In genomic region chr22:28186641-28187040, GRCh38 we compare ENCODE assay signal across 37 cellular contexts.
A peak's percentile ranks its signal among the peaks of the same experiment; 100 is the strongest.
DNase-seq lines count a peak whose midpoint lies in the region; ATAC-seq, FAIRE-seq and TF ChIP-seq lines count a peak whose summit lies in the region.
"Had no signal": no experiment of that assay in that cellular context is flagged by ENCODE, and none has a peak within 500 bp of the region (broad histone marks: within the 10 kb centered on the region; RNA-seq: fewer than 3 reads in every experiment).

No MANE protein-coding gene starts in this region.

- H2AFZ ChIP-seq in endothelial cell of umbilical vein (ENCODE audit: low read depth, low read length) = no peak overlapping the region

- no peaks in the 10 kb centered on the region for H3K9me1 ChIP-seq in endothelial cell of umbilical vein (replicated peaks; ENCODE audit: control insufficient read depth, extremely low read depth, insufficient read depth, low read length)

- DNase-seq in dermis blood vessel endothelial cell = peak; percentile 45
- DNase-seq in dermis microvascular lymphatic vessel endothelial cell (ENCODE audit: low read depth in 2 of 2) = peak; percentile 71 to 90
- DNase-seq in endothelial cell of umbilical vein (ENCODE audit: low read depth, low spot score) = peak; percentile 61
- no peak for DNase-seq in mesothelial cell of epicardium (ENCODE audit: low spot score in 2 of 2, unreplicated experiment in 2 of 2)
- no peak for DNase-seq in stimulated activated CD8-positive, alpha-beta memory T cell treated with anti-CD3 and anti-CD28 coated beads, Interleukin-4, amount 100 ng/mL, for 48 hours
- DNase-seq: 8988T; ACHN; AML-193; BE2C; C1 segment of cervical spinal cord; Caco-2; Calu3; CD4-positive, alpha-beta memory T cell; CD4-positive, alpha-beta T cell; CD4-positive, CD25-positive, alpha-beta regulatory T cell; CD8-positive, alpha-beta memory T cell; CD8-positive, alpha-beta T cell; COR-L47; DMS 273 treated with DMSO at 0.1 percent for 48 hours; DMS153; DMS53; DMS79; DMS79 treated with DMSO at 0.1 percent for 48 hours; DND-41; EL had no signal

- dilution Hi-C loops in endothelial cell of umbilical vein (cut with MboI; ENCODE audit: extremely low pct_ligation_motif_present, low sequenced_read_pairs) = no loop called here

- no peak overlapping the region for H3K4me3 ChIP-seq in endothelial cell of umbilical vein (replicated peaks in 1 of 3; ENCODE audit: insufficient read depth in 1 of 3, low read depth in 1 of 3, low read length in 3 of 3)
- H3K4me3 ChIP-seq: A549; BLaER1; BLaER1 treated with 17β-estradiol and CSF1 and Interleukin-3, amounts not matched to agents 10 nM and 100 nM had no signal

- no peaks in the 10 kb centered on the region for H3K9me3 ChIP-seq in endothelial cell of umbilical vein (replicated peaks; ENCODE audit: control insufficient read depth, insufficient read depth, low read length)
- H3K9me3 ChIP-seq: A549, BE2C, BLaER1, Caco-2 had no signal

- no peak overlapping the region for H3K27ac ChIP-seq in endothelial cell of umbilical vein (ENCODE audit: insufficient read depth, low read depth, low read length)
- H3K27ac ChIP-seq: 22Rv1; A549; BLaER1; BLaER1 treated with 17β-estradiol and CSF1 and Interleukin-3, amounts not matched to agents 10 nM and 100 nM; C4-2B had no signal

- TF ChIP-seq CTCF in endothelial cell of umbilical vein (IDR thresholded peaks at IDR 0.05; ENCODE audit: extremely low read depth in 1 of 2, insufficient read depth in 1 of 2, low read depth in 1 of 2, low read length in 2 of 2) (no peak), mesothelial cell of epicardium (IDR thresholded peaks at IDR 0.05; ENCODE audit: unreplicated experiment) (no peak)

- no TSS peak for BruUV-seq in endothelial cell of umbilical vein (replicated peaks; lab: Mats Ljungman, UMichigan)

- H3K27me3 ChIP-seq in endothelial cell of umbilical vein (ENCODE audit: control insufficient read depth in 2 of 2, insufficient read depth in 2 of 2, low read length in 2 of 2) = no peaks in the 10 kb centered on the region
- H3K27me3 ChIP-seq: BE2C; BLaER1; BLaER1 treated with 17β-estradiol and CSF1 and Interleukin-3, amounts not matched to agents 10 nM and 100 nM had no signal

- H3K27me3 Mint-ChIP-seq in mesothelial cell of epicardium (ENCODE audit: low read depth) = no peaks in the 10 kb centered on the region

- POLR2A ChIA-PET in endothelial cell of umbilical vein (lab: Charles Lee) = no interaction called here

- peaks cover 26% of the 10 kb centered on the region for H3K4me1 Mint-ChIP-seq in mesothelial cell of epicardium
- H3K4me1 Mint-ChIP-seq: B cell; CD14-positive monocyte; CD4-positive, alpha-beta memory T cell; CD4-positive, CD25-positive, alpha-beta regulatory T cell; CD8-positive, alpha-beta memory T cell had no signal

- H4K20me1 ChIP-seq in endothelial cell of umbilical vein (replicated peaks; ENCODE audit: control insufficient read depth, extremely low read depth, insufficient read depth, low read length) = peaks cover 3% of the 10 kb centered on the region
- H4K20me1 ChIP-seq: BLaER1; BLaER1 treated with 17β-estradiol and CSF1 and Interleukin-3, amounts not matched to agents 10 nM and 100 nM had no signal

- no peak for FAIRE-seq in endothelial cell of umbilical vein (lab: Jason Lieb, UNC)
- FAIRE-seq: A204.1, A549, D721Med had no signal

- peak overlapping the region; percentile 5 for H3K27ac Mint-ChIP-seq in mesothelial cell of epicardium
- H3K27ac Mint-ChIP-seq: B cell; CD14-positive monocyte; CD4-positive, alpha-beta memory T cell; CD4-positive, alpha-beta T cell; CD8-positive, alpha-beta memory T cell; CD8-positive, alpha-beta T cell had no signal

- H3K36me3 ChIP-seq in endothelial cell of umbilical vein (ENCODE audit: control insufficient read depth in 2 of 2, extremely low read depth in 1 of 2, insufficient read depth in 2 of 2, low read length in 2 of 2) = no peaks in the 10 kb centered on the region
- H3K36me3 ChIP-seq: BE2C; BLaER1; BLaER1 treated with 17β-estradiol and CSF1 and Interleukin-3, amounts not matched to agents 10 nM and 100 nM had no signal

- no peak overlapping the region for H3K4me3 Mint-ChIP-seq in mesothelial cell of epicardium
- H3K4me3 Mint-ChIP-seq: B cell; CD14-positive monocyte; CD4-positive, alpha-beta memory T cell; CD4-positive, alpha-beta T cell; CD4-positive, CD25-positive, alpha-beta regulatory T cell; CD8-positive, alpha-beta memory T cell; CD8-positive, alpha-beta T cell had no signal

- no peaks in the 10 kb centered on the region for H3K79me2 ChIP-seq in endothelial cell of umbilical vein (ENCODE audit: control insufficient read depth, insufficient read depth, low read length)

- no peaks in the 10 kb centered on the region for H3K36me3 Mint-ChIP-seq in mesothelial cell of epicardium
- H3K36me3 Mint-ChIP-seq: CD14-positive monocyte; CD4-positive, alpha-beta memory T cell; CD4-positive, CD25-positive, alpha-beta regulatory T cell; CD8-positive, alpha-beta memory T cell; CD8-positive, alpha-beta T cell had no signal

- H3K9me3 Mint-ChIP-seq in mesothelial cell of epicardium = peaks cover 6% of the 10 kb centered on the region
- H3K9me3 Mint-ChIP-seq: CD4-positive, alpha-beta T cell; CD8-positive, alpha-beta memory T cell; CD8-positive, alpha-beta T cell had no signal

- CTCF ChIA-PET in endothelial cell of umbilical vein (lab: Charles Lee) = no interaction called here

- no peak for TF ChIP-seq POLR2A in endothelial cell of umbilical vein (IDR thresholded peaks at IDR 0.05; ENCODE audit: low read depth, low read length)

- intact Hi-C loops in endothelial cell of umbilical vein (cut with micrococcal nuclease) = no loop called here

- H3K9ac ChIP-seq in endothelial cell of umbilical vein (replicated peaks; ENCODE audit: extremely low read depth, insufficient read depth, low read length) = no peak overlapping the region
- H3K9ac ChIP-seq: BLaER1; BLaER1 treated with 17β-estradiol and CSF1 and Interleukin-3, amounts not matched to agents 10 nM and 100 nM had no signal

- H3K4me2 ChIP-seq in endothelial cell of umbilical vein (ENCODE audit: insufficient read depth, low read length) = no peak overlapping the region
- H3K4me2 ChIP-seq: A549; BLaER1; BLaER1 treated with 17β-estradiol and CSF1 and Interleukin-3, amounts not matched to agents 10 nM and 100 nM had no signal

- H3K4me1 ChIP-seq in endothelial cell of umbilical vein (ENCODE audit: control insufficient read depth, extremely low read depth, insufficient read depth, low read length) = peaks cover 2% of the 10 kb centered on the region
- H3K4me1 ChIP-seq: A549; BLaER1; BLaER1 treated with 17β-estradiol and CSF1 and Interleukin-3, amounts not matched to agents 10 nM and 100 nM; Caco-2 had no signal

- ATAC-seq in HG03039 (IDR thresholded peaks at IDR 0.05; ENCODE audit: unreplicated experiment) (no peak), GM21529 (IDR thresholded peaks at IDR 0.05; ENCODE audit: unreplicated experiment) (no peak), HG03460 (IDR thresholded peaks at IDR 0.05; ENCODE audit: unreplicated experiment) (no peak)
- ATAC-seq: A549; CD8-positive, alpha-beta T cell had no signal

TF ChIP-seq in endothelial cell of umbilical vein, 7 proteins besides CTCF, POLR2A, EP300 and RAD21:
- TF ChIP-seq MAX (IDR thresholded peaks at IDR 0.05; ENCODE audit: insufficient read depth, insufficient read length) (no peak), JUN (IDR thresholded peaks at IDR 0.05; ENCODE audit: borderline replicate concordance, insufficient read depth, insufficient read length, low read depth) (no peak), POLR2AphosphoS5 (IDR thresholded peaks at IDR 0.05; ENCODE audit: insufficient read depth, low read depth, low read length) (no peak), FOS (IDR thresholded peaks at IDR 0.05; ENCODE audit: borderline replicate concordance, insufficient read depth, low read length) (no peak), MYC (IDR thresholded peaks at IDR 0.05; ENCODE audit: low read depth, low read length) (no peak), GATA2 (IDR thresholded peaks at IDR 0.05; ENCODE audit: insufficient read depth, insufficient read length, low read depth, low read length) (no peak), EZH2 (IDR thresholded peaks at IDR 0.05; ENCODE audit: borderline replicate concordance, low read depth, low read length, severe bottlenecking) (no peak)

Comparison
In these comparisons a context has a peak if more than half of its experiments do, and no peak if none do; other contexts are left out.
1. DNase-seq: peak in dermis blood vessel endothelial cell (single experiment), dermis microvascular lymphatic vessel endothelial cell (2 of 2) and endothelial cell of umbilical vein (single experiment); none in mesothelial cell of epicardium (0 of 2) and stimulated activated CD8-positive, alpha-beta memory T cell treated with anti-CD3 and anti-CD28 coated beads, Interleukin-4, amount 100 ng/mL, for 48 hours (single experiment).